In the genomic region with DNA sequence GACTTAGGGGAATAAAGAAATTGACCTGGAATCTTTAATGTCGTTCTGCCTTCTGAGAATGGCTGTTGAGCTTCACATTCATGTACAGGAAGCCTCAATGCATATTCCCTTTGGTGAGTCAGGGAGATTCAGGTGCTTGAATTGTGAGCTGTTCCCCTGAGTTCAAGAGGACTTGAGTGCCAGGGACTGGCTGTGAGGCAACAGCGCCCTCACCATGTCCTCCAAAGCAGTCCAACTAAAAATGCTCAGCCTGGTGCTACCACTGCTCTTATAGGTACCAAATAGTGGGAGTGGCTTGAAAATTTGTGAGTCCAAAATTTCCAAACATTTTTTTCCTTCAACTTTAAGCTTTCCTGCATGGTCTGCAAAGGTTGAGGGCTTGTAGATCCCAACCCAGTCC, we compare ENCODE assay signal across 10 cellular contexts. TPM values are rescaled to one million over a fixed set of nuclear protein-coding genes. Genes with fewer than 3 reads are reported as not detected.
DNase-seq lines count a peak whose midpoint lies in the region; ATAC-seq, FAIRE-seq and TF ChIP-seq lines count a peak whose summit lies in the region.
"Had no signal": no experiment of that assay in that cellular context is flagged by ENCODE, and none has a peak within 500 bp of the region (broad histone marks: within the 10 kb centered on the region; RNA-seq: fewer than 3 reads in every experiment).

No MANE protein-coding gene starts in this region.

- H3K36me3 Mint-ChIP-seq in endodermal cell (ENCODE audit: low read depth): peaks cover 54% of the 10 kb centered on the region
- peaks cover 3 to 65% (median 6%) of the 10 kb centered on the region in 3 donors for H3K36me3 Mint-ChIP-seq in CD8-positive, alpha-beta memory T cell

- no peaks in the 10 kb centered on the region for H3K9me3 ChIP-seq in endodermal cell (ENCODE audit: control insufficient read depth, low read length)
- H3K9me3 ChIP-seq in CD8-positive, alpha-beta memory T cell (ENCODE audit: low read length): no peaks in the 10 kb centered on the region

- CTCF ChIA-PET in CD8-positive, alpha-beta memory T cell (lab: Charles Lee): interaction anchor here (1.1 to 1.6 kb wide), 3 partner anchors 9 to 17 kb away, joined by 3 to 6 read pairs (median 5); no protein-coding TSS in a partner anchor

- FAIRE-seq in urothelium cell line (lab: Jason Lieb, UNC): no peak

- no peak overlapping the region for H3K27ac ChIP-seq in endodermal cell (ENCODE audit: low read depth, low read length)
- no peak overlapping the region for H3K27ac ChIP-seq in CD8-positive, alpha-beta memory T cell (ENCODE audit: low read depth, low read length)

- 60 to 75% methylated on average over 1 to 2 of the region's 2 CpGs for WGBS in endodermal cell (ENCODE audit: insufficient coverage in 1 of 2, insufficient read length in 1 of 2), 2 experiments

- H3K4me1 ChIP-seq in endodermal cell (ENCODE audit: control insufficient read depth, insufficient read depth, low read length): no peaks in the 10 kb centered on the region
- H3K4me1 ChIP-seq in CD8-positive, alpha-beta memory T cell (ENCODE audit: insufficient read depth, low read length): no peaks in the 10 kb centered on the region

- DNase-seq in stimulated activated CD4-positive, alpha-beta T cell treated with anti-CD3 and anti-CD28 coated beads, Interleukin-15, amount 100 ng/mL, for 24 hours: peak; percentile 8
- DNase-seq in stimulated activated CD4-positive, alpha-beta T cell treated with anti-CD3 and anti-CD28 coated beads, Interleukin-4, amount 100 ng/mL, for 1 hour: no peak
- DNase-seq in NCI-H510A treated with DMSO at 0.1 percent for 48 hours (lab: John Stamatoyannopoulos, UW) (peak; percentile 43), endodermal cell (peak; percentile 80), urothelium cell line (ENCODE audit: low spot score) (peak; percentile 16), occipital lobe (lab: John Stamatoyannopoulos, UW) (no peak)
- DNase-seq in CD8-positive, alpha-beta memory T cell: no peak
- DNase-seq: activated CD4-positive, alpha-beta T cell treated with anti-CD3 and anti-CD28 coated beads, Interleukin-2, amount 50 U/mL, for 48 hours; naive B cell had no signal

- no peak overlapping the region for H3K9ac ChIP-seq in endodermal cell (ENCODE audit: extremely low read depth, low read length, poor library complexity, severe bottlenecking)

- ATAC-seq in GM21825 (IDR thresholded peaks at IDR 0.05; ENCODE audit: unreplicated experiment): no peak

- peak; percentile 77 for TF ChIP-seq CTCF in endodermal cell (conservative IDR thresholded peaks at IDR 0.05)

- H3K27me3 ChIP-seq in endodermal cell (ENCODE audit: control insufficient read depth, insufficient read depth, low read length, poor library complexity, severe bottlenecking): no peaks in the 10 kb centered on the region
- H3K27me3 ChIP-seq in CD8-positive, alpha-beta memory T cell (ENCODE audit: insufficient read depth, low read length, poor library complexity, severe bottlenecking): no peaks in the 10 kb centered on the region

- H3K27ac Mint-ChIP-seq in endodermal cell: no peak overlapping the region
- peak overlapping the region in 2 of 8 donors; percentile 2 to 52 for H3K27ac Mint-ChIP-seq in CD8-positive, alpha-beta memory T cell
- H3K27ac Mint-ChIP-seq: naive B cell had no signal

- H3K4me1 Mint-ChIP-seq in endodermal cell: no peaks in the 10 kb centered on the region
- no peaks in the 10 kb centered on the region for H3K4me1 Mint-ChIP-seq in CD8-positive, alpha-beta memory T cell

- POLR2A ChIA-PET in CD8-positive, alpha-beta memory T cell (lab: Charles Lee): no interaction called here

- H3K4me3 ChIP-seq in endodermal cell (ENCODE audit: low read length): no peak overlapping the region
- H3K4me3 ChIP-seq in CD8-positive, alpha-beta memory T cell (ENCODE audit: low read length): no peak overlapping the region

- no peaks in the 10 kb centered on the region for H3K27me3 Mint-ChIP-seq in endodermal cell (ENCODE audit: insufficient read depth)
- no peaks in the 10 kb centered on the region for H3K27me3 Mint-ChIP-seq in CD8-positive, alpha-beta memory T cell
- H3K27me3 Mint-ChIP-seq: naive B cell had no signal

- no peak overlapping the region for H3K4me3 Mint-ChIP-seq in endodermal cell
- H3K4me3 Mint-ChIP-seq in CD8-positive, alpha-beta memory T cell: no peak overlapping the region
- H3K4me3 Mint-ChIP-seq: naive B cell had no signal

- H3K9me3 Mint-ChIP-seq in endodermal cell: no peaks in the 10 kb centered on the region
- H3K9me3 Mint-ChIP-seq in CD8-positive, alpha-beta memory T cell: no peaks in the 10 kb centered on the region
- H3K9me3 Mint-ChIP-seq: naive B cell had no signal

- H3K36me3 ChIP-seq in endodermal cell (ENCODE audit: control insufficient read depth, insufficient read depth, low read length): peaks cover 46% of the 10 kb centered on the region
- H3K36me3 ChIP-seq in CD8-positive, alpha-beta memory T cell (ENCODE audit: insufficient read depth, low read length): peaks cover 17% of the 10 kb centered on the region

RNA-seq across cellular contexts. Expression of gene LEO1, which starts 54.1 kb away (rescaled TPM):
- total RNA-seq in endodermal cell: 10 to 100 TPM; 25.6 to 26.5 TPM
- 27.2 TPM for polyA plus RNA-seq in endodermal cell (2013, experiment 1 of 2)
- polyA plus RNA-seq in endodermal cell (2013, experiment 2 of 2): 31.1 TPM
- 10 to 100 TPM; 36.0 to 38.2 TPM for total RNA-seq in CD8-positive, alpha-beta memory T cell
- polyA plus RNA-seq in CD8-positive, alpha-beta memory T cell: 27.3 TPM
- total RNA-seq in occipital lobe: 42.1 TPM

Comparison
In these comparisons a context has a peak if more than half of its experiments do, and no peak if none do; other contexts are left out.
1. DNase-seq: peak in stimulated activated CD4-positive, alpha-beta T cell treated with anti-CD3 and anti-CD28 coated beads, Interleukin-15, amount 100 ng/mL, for 24 hours (single experiment), NCI-H510A treated with DMSO at 0.1 percent for 48 hours (single experiment), endodermal cell (single experiment) and urothelium cell line (single experiment); none in stimulated activated CD4-positive, alpha-beta T cell treated with anti-CD3 and anti-CD28 coated beads, Interleukin-4, amount 100 ng/mL, for 1 hour (single experiment), CD8-positive, alpha-beta memory T cell (0 of 5) and occipital lobe (single experiment).